12 cellular contexts compared by ENCODE assay signal in genomic region chr10:121088524-121088923, GRCh38.
A peak's percentile ranks its signal among the peaks of the same experiment; 100 is the strongest.
DNase-seq lines count a peak whose midpoint lies in the region; ATAC-seq and TF ChIP-seq lines count a peak whose summit lies in the region.
"Had no signal": no experiment of that assay in that cellular context is flagged by ENCODE, and none has a peak within 500 bp of the region (broad histone marks: within the 10 kb centered on the region; RNA-seq: fewer than 3 reads in every experiment).

No MANE protein-coding gene starts in this region.

- H3K4me1 ChIP-seq in liver (ENCODE audit: control insufficient read depth in 4 of 4, insufficient read depth in 4 of 4, low read length in 3 of 4) (no peaks in the 10 kb centered on the region), gastrocnemius medialis (no peaks in the 10 kb centered on the region)
- H3K4me1 ChIP-seq: body of pancreas had no signal

- H3K27ac Mint-ChIP-seq in WTC11 = 0 out of 2 replicates have a peak overlapping the region, but pooled peaks have one; percentile 9
- H3K27ac Mint-ChIP-seq: CD8-positive, alpha-beta T cell had no signal

- no peak overlapping the region for H3K4me3 ChIP-seq in MG63
- H3K4me3 ChIP-seq in liver (ENCODE audit: low read depth in 1 of 3, low read length in 3 of 3) = no peak overlapping the region
- H3K4me3 ChIP-seq in gastrocnemius medialis = no peak overlapping the region
- H3K4me3 ChIP-seq: body of pancreas, tibial artery had no signal

- intact Hi-C loops in gastrocnemius medialis (cut with DNase I; ENCODE audit: low total_unique reads) = no loop called here

- H3K27me3 ChIP-seq in MG63 (no peaks in the 10 kb centered on the region), liver (ENCODE audit: control insufficient read depth in 4 of 4, insufficient read depth in 4 of 4, low read length in 3 of 4) (no peaks in the 10 kb centered on the region), gastrocnemius medialis (no peaks in the 10 kb centered on the region)
- H3K27me3 ChIP-seq: body of pancreas had no signal

- H3K9me3 Mint-ChIP-seq in WTC11 = peaks cover 4% of the 10 kb centered on the region; the same call in 1 of the 2 replicates

- peak; percentile 24 to 31 for TF ChIP-seq RAD21 in liver (IDR thresholded peaks at IDR 0.05)

- CTCF ChIA-PET in WTC11 (lab: Charles Lee) = no interaction called here

- peaks cover 4% of the 10 kb centered on the region for H3K4me1 Mint-ChIP-seq in WTC11

- no peaks in the 10 kb centered on the region for H3K27me3 Mint-ChIP-seq in WTC11 (ENCODE audit: low read depth)

- ATAC-seq in WTC11 (peak; percentile 89), GM19397 (IDR thresholded peaks at IDR 0.05; ENCODE audit: unreplicated experiment) (no peak), HG03457 (IDR thresholded peaks at IDR 0.05; ENCODE audit: unreplicated experiment) (no peak), gastrocnemius medialis (no peak)
- ATAC-seq: body of pancreas; CD8-positive, alpha-beta T cell had no signal

- POLR2A ChIA-PET in WTC11 (lab: Charles Lee) = no interaction called here

- DNase-seq in D341Med (ENCODE audit: low spot score) (peak; percentile 46), MG63 (peak; percentile 11), WTC11 (ENCODE audit: low spot score) (peak; percentile 55), gastrocnemius medialis (no peak)
- no peak for DNase-seq in stimulated activated CD8-positive, alpha-beta memory T cell treated with anti-CD3 and anti-CD28 coated beads, Interleukin-4, amount 100 ng/mL, for 48 hours
- DNase-seq: CD8-positive, alpha-beta T cell; stimulated activated CD4-positive, alpha-beta T cell treated with anti-CD3 and anti-CD28 coated beads, Interleukin-1b, Interleukin-23, amount 100 ng/mL, for 48 hours; tibial artery had no signal

- H3K9me3 ChIP-seq in MG63 (no peaks in the 10 kb centered on the region), liver (ENCODE audit: control insufficient read depth in 4 of 4, low read length in 3 of 4) (no peaks in the 10 kb centered on the region), gastrocnemius medialis (no peaks in the 10 kb centered on the region)
- H3K9me3 ChIP-seq: body of pancreas, tibial artery had no signal

- no peak for TF ChIP-seq CTCF in WTC11 (IDR thresholded peaks at IDR 0.05)
- no peak for TF ChIP-seq CTCF in liver (IDR thresholded peaks at IDR 0.05; ENCODE audit: low read depth, low read length, missing input control)
- no peak for TF ChIP-seq CTCF in gastrocnemius medialis (IDR thresholded peaks at IDR 0.05 in 4 of 5, conservative IDR thresholded peaks at IDR 0.05 in 1 of 5)

- no peak overlapping the region for H3K4me3 Mint-ChIP-seq in WTC11
- H3K4me3 Mint-ChIP-seq: CD8-positive, alpha-beta T cell had no signal

- no peak overlapping the region for H3K27ac ChIP-seq in liver (ENCODE audit: low read depth in 1 of 2, low read length in 2 of 2)
- H3K27ac ChIP-seq in gastrocnemius medialis = no peak overlapping the region
- H3K27ac ChIP-seq: body of pancreas, tibial artery had no signal

- no peak overlapping the region for H3K9ac ChIP-seq in liver (ENCODE audit: low read depth in 1 of 2, low read length in 2 of 2)

- in situ Hi-C loops in gastrocnemius medialis (cut with MboI; ENCODE audit: low sequenced_read_pairs in 4 of 4) = no loop called here

- no peaks in the 10 kb centered on the region for H3K36me3 Mint-ChIP-seq in WTC11
- H3K36me3 Mint-ChIP-seq: CD8-positive, alpha-beta T cell had no signal

- 56% methylated on average over 6 of the region's 6 CpGs for WGBS in liver

- H3K36me3 ChIP-seq in MG63 (no peaks in the 10 kb centered on the region), liver (ENCODE audit: control insufficient read depth in 4 of 4, insufficient read depth in 3 of 4, low read depth in 1 of 4, low read length in 3 of 4) (no peaks in the 10 kb centered on the region), gastrocnemius medialis (no peaks in the 10 kb centered on the region)
- H3K36me3 ChIP-seq: tibial artery had no signal

- no peak for TF ChIP-seq POLR2A in gastrocnemius medialis (IDR thresholded peaks at IDR 0.05)

TF ChIP-seq in WTC11, 78 proteins besides CTCF, POLR2A, EP300 and RAD21:
- TF ChIP-seq PRRX2 (CRISPR knock-in tag; IDR thresholded peaks at IDR 0.05) = no peak

TF ChIP-seq in liver, 16 proteins besides CTCF, POLR2A, EP300 and RAD21:
- no peak for TF ChIP-seq SP1 (IDR thresholded peaks at IDR 0.05)
- no peak for TF ChIP-seq GABPA (IDR thresholded peaks at IDR 0.05 in 1 of 2, conservative IDR thresholded peaks at IDR 0.05 in 1 of 2)
- no peak for TF ChIP-seq ZBTB33 (IDR thresholded peaks at IDR 0.05)
- TF ChIP-seq MAX (IDR thresholded peaks at IDR 0.05) = no peak
- no peak for TF ChIP-seq JUND (IDR thresholded peaks at IDR 0.05)
- TF ChIP-seq TAF1 (conservative IDR thresholded peaks at IDR 0.05) = no peak
- no peak for TF ChIP-seq HNF4A (conservative IDR thresholded peaks at IDR 0.05)
- TF ChIP-seq ATF3 (IDR thresholded peaks at IDR 0.05) = no peak
- no peak for TF ChIP-seq FOXA1 (IDR thresholded peaks at IDR 0.05)
- no peak for TF ChIP-seq FOXA2 (IDR thresholded peaks at IDR 0.05)
- no peak for TF ChIP-seq RXRA (IDR thresholded peaks at IDR 0.05)
- no peak for TF ChIP-seq REST (IDR thresholded peaks at IDR 0.05)
- no peak for TF ChIP-seq HNF4G (IDR thresholded peaks at IDR 0.05)
- TF ChIP-seq EGR1 (IDR thresholded peaks at IDR 0.05; ENCODE audit: low read depth in 2 of 2) = no peak
- TF ChIP-seq YY1 (IDR thresholded peaks at IDR 0.05) = no peak
- no peak for TF ChIP-seq NR2F2 (IDR thresholded peaks at IDR 0.05)

Comparison
In these comparisons a context has a peak if more than half of its experiments do, and no peak if none do; other contexts are left out.
1. DNase-seq: peak in D341Med (single experiment), MG63 (single experiment) and WTC11 (single experiment); none in stimulated activated CD8-positive, alpha-beta memory T cell treated with anti-CD3 and anti-CD28 coated beads, Interleukin-4, amount 100 ng/mL, for 48 hours (single experiment) and gastrocnemius medialis (0 of 2).